ENCODE assay signal across 19 cellular contexts in genomic region chr5:55416306-55416705, GRCh38.
"Had no signal": no experiment of that assay in that cellular context is flagged by ENCODE, and none has a peak within 500 bp of the region (broad histone marks: within the 10 kb centered on the region; RNA-seq: fewer than 3 reads in every experiment).

No MANE protein-coding gene starts in this region.

- H3K9ac ChIP-seq: neural progenitor cell had no signal

- H3K4me2 ChIP-seq: neural progenitor cell had no signal

- H2AFZ ChIP-seq: neural progenitor cell had no signal

- H3K27ac ChIP-seq: colonic mucosa, neural progenitor cell, tibial artery had no signal

- H3K9me3 ChIP-seq: colonic mucosa, tibial artery had no signal

- DNase-seq: activated CD4-positive, alpha-beta T cell treated with anti-CD3 and anti-CD28 coated beads for 48 hours; activated CD8-positive, alpha-beta memory T cell treated with anti-CD3 and anti-CD28 coated beads, Interleukin-2, amount 50 U/mL, for 4 hours; activated CD8-positive, alpha-beta T cell treated with anti-CD3 and anti-CD28 coated beads, Interleukin-2, amount 10 ng/mL, durations not matched to agents 7 days and 5 days; activated effector memory CD4-positive, alpha-beta T cell treated with anti-CD3 and anti-CD28 coated beads, Interleukin-2, amount 50 U/mL, for 16 hours; activated T-cell treated with anti-CD3 and anti-CD28 coated beads, Interleukin-2, amount 50 U/mL, for 48 hours; caudate nucleus; colonic mucosa; foreskin melanocyte; midbrain; posterior cingulate gyrus; retina; stimulated activated CD4-positive, alpha-beta T cell treated with anti-CD3 and anti-CD28 coated beads, Interleukin-2, amount 100 ng/mL, for 48 hours; stimulated activated naive B cell treated with anti-CD40 and anti-IgM and Interleukin-4, amounts not matched to agents 10 μg/mL and 1 μg/mL and 100 μg/mL, for 72 hours; T-helper 17 cell; tibial artery had no signal

- FAIRE-seq: urothelium cell line had no signal

- ATAC-seq: activated CD8-positive, alpha-beta T cell treated with anti-CD3 and anti-CD28 coated beads, Interleukin-2, amount 10 ng/mL, durations not matched to agents 7 days and 5 days; esophagus mucosa; stimulated activated naive B cell treated with anti-CD40 and anti-IgM and Interleukin-4, amounts not matched to agents 10 μg/mL and 1 μg/mL and 100 μg/mL, for 72 hours; T-helper 17 cell; WTC11 had no signal

- H3K4me1 ChIP-seq: colonic mucosa, neural progenitor cell had no signal

- H3K27me3 ChIP-seq: colonic mucosa, neural progenitor cell, tibial artery had no signal

- H3K36me3 ChIP-seq: colonic mucosa had no signal

- H3K4me3 ChIP-seq: colonic mucosa, neural progenitor cell, tibial artery had no signal
